ENCODE assay signal across 1 cellular context in the genomic region with DNA sequence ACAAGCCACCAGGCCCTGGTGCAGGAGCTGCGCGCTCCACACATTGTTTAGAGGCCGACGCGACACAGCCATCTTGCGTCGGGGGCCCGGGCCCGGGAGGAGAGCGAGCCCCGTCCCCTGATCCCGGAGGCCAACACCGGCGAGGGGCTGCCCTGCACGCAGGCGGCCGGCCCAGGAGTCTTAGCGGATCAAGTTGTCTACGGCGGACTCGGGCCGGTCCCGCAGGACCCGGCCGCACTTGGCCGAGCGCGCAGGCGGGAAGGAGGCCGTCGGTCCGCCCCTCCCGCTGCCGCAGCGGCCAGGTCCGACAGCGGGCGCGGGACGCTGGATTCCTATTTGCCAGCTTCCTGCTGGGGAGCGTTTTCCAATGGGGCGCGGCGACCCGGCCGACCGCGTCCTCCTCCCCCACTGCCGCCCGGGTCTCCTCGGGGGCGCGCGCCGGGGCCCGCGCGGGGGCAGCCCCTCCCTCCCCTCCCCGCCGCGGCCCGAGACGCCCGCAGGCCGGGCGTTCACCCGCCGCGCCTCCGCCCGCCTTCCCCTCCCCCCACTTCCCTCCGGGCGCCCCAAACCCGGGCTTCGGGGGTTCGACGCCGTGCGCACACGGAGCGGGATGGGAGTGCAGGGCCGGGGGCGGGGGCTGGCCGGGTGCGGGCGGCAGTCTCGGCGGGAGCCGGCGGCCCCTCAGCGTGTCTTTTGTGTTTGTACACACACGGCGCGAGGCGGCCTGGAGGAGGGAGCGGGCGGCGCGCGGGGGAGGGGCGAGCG.
TF ChIP-seq lines count a peak whose summit lies in the region.

No MANE protein-coding gene starts in this region.

TF ChIP-seq in GM23338, 12 proteins besides CTCF, POLR2A, EP300 and RAD21 (continued from another document):
- no peak for TF ChIP-seq ZNF462 (CRISPR knock-in tag; IDR thresholded peaks at IDR 0.05)
